ENCODE assay signal across 15 cellular contexts in the genomic region with DNA sequence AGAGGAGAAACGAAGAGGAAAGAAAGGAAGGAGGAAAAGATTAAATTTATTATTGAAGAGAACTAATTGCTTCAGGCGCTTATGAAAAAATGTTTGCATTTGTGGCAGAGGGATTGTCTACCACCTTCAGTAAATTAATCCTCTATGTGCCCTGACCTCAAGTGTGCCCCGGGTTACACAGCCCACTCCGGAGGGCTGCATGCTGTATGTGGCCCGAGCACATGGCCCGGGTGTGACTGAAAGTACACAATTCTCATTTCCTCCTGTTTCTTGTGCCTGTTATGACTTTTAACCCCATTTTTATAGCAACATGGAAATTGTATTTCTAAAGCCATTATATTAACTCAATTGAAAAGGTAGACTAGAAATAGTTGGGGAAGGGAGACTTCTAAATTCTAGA. TPM values are rescaled to one million over a fixed set of nuclear protein-coding genes. Genes with fewer than 3 reads are reported as not detected.
DNase-seq lines count a peak whose midpoint lies in the region; ATAC-seq and TF ChIP-seq lines count a peak whose summit lies in the region.
"Had no signal": no experiment of that assay in that cellular context is flagged by ENCODE, and none has a peak within 500 bp of the region (broad histone marks: within the 10 kb centered on the region; RNA-seq: fewer than 3 reads in every experiment).

No MANE protein-coding gene starts in this region.

- no peaks in the 10 kb centered on the region for H3K27me3 Mint-ChIP-seq in neural progenitor cell (ENCODE audit: insufficient read depth, low read depth)
- no peaks in the 10 kb centered on the region for H3K27me3 Mint-ChIP-seq in activated CD4-positive, alpha-beta memory T cell treated with anti-CD3 and anti-CD28 coated beads, Interleukin-2, amount 10 ng/mL, durations not matched to agents 7 days and 5 days

- peaks cover 65% of the 10 kb centered on the region for H3K79me2 ChIP-seq in fibroblast of lung (ENCODE audit: control insufficient read depth, insufficient read depth, low read length)
- H3K79me2 ChIP-seq in neural progenitor cell (ENCODE audit: low read depth) = peaks cover 100% of the 10 kb centered on the region

- H3K9ac ChIP-seq in BLaER1 = no peak overlapping the region
- H3K9ac ChIP-seq in SK-N-MC (ENCODE audit: insufficient read length) = peak overlapping the region; percentile 17
- no peak overlapping the region for H3K9ac ChIP-seq in fibroblast of lung (ENCODE audit: insufficient read depth, low read length)
- no peak overlapping the region for H3K9ac ChIP-seq in neural progenitor cell

- 54 to 62% methylated on average over 5 to 6 of the region's 6 CpGs for WGBS in gastroesophageal sphincter (ENCODE audit: low coverage in 1 of 2), 2 donors

- no peak for TF ChIP-seq CTCF in fibroblast of lung (conservative IDR thresholded peaks at IDR 0.05 in 1 of 2, IDR thresholded peaks at IDR 0.05 in 1 of 2; ENCODE audit: low read depth in 1 of 2, low read length in 2 of 2)
- TF ChIP-seq CTCF in neural progenitor cell (IDR thresholded peaks at IDR 0.05) = no peak
- no peak for TF ChIP-seq CTCF in gastroesophageal sphincter (IDR thresholded peaks at IDR 0.05)

- no peak overlapping the region for H3K4me3 Mint-ChIP-seq in neural progenitor cell
- no peak overlapping the region for H3K4me3 Mint-ChIP-seq in activated CD4-positive, alpha-beta memory T cell treated with anti-CD3 and anti-CD28 coated beads, Interleukin-2, amount 10 ng/mL, durations not matched to agents 7 days and 5 days

- peak overlapping the region; percentile 5 for H3K27ac Mint-ChIP-seq in neural progenitor cell
- no peak overlapping the region for H3K27ac Mint-ChIP-seq in activated CD4-positive, alpha-beta memory T cell treated with anti-CD3 and anti-CD28 coated beads, Interleukin-2, amount 10 ng/mL, durations not matched to agents 7 days and 5 days

- CTCF ChIA-PET in activated CD4-positive, alpha-beta memory T cell treated with anti-CD3 and anti-CD28 coated beads, Interleukin-2, amount 10 ng/mL, durations not matched to agents 7 days and 5 days (lab: Charles Lee) = no interaction called here

- H3K27me3 ChIP-seq in BLaER1 = no peaks in the 10 kb centered on the region
- no peaks in the 10 kb centered on the region for H3K27me3 ChIP-seq in fibroblast of lung (ENCODE audit: control insufficient read depth, insufficient read depth, low read length)
- H3K27me3 ChIP-seq in neural progenitor cell = no peaks in the 10 kb centered on the region
- no peaks in the 10 kb centered on the region for H3K27me3 ChIP-seq in gastroesophageal sphincter

- no peak for ATAC-seq in gastroesophageal sphincter

- POLR2A ChIA-PET in activated CD4-positive, alpha-beta memory T cell treated with anti-CD3 and anti-CD28 coated beads, Interleukin-2, amount 10 ng/mL, durations not matched to agents 7 days and 5 days (lab: Charles Lee) = no interaction called here

- TF ChIP-seq EP300 in gastroesophageal sphincter (IDR thresholded peaks at IDR 0.05) = no peak

- H2AFZ ChIP-seq in fibroblast of lung (ENCODE audit: low read length) = no peak overlapping the region
- H2AFZ ChIP-seq in neural progenitor cell (replicated peaks) = no peak overlapping the region

- H3K4me1 ChIP-seq in BLaER1 (peaks cover 99% of the 10 kb centered on the region), fibroblast of lung (ENCODE audit: control insufficient read depth, extremely low read depth, insufficient read depth, low read length) (peaks cover 31% of the 10 kb centered on the region), neural progenitor cell (peaks cover 43% of the 10 kb centered on the region), gastroesophageal sphincter (peaks cover 0 to 37% (median 8%) of the 10 kb centered on the region in 3 donors)

- H3K4me1 Mint-ChIP-seq in neural progenitor cell = peaks cover 59% of the 10 kb centered on the region
- peaks cover 22% of the 10 kb centered on the region for H3K4me1 Mint-ChIP-seq in activated CD4-positive, alpha-beta memory T cell treated with anti-CD3 and anti-CD28 coated beads, Interleukin-2, amount 10 ng/mL, durations not matched to agents 7 days and 5 days

- no peaks in the 10 kb centered on the region for H3K9me3 Mint-ChIP-seq in neural progenitor cell
- no peaks in the 10 kb centered on the region for H3K9me3 Mint-ChIP-seq in activated CD4-positive, alpha-beta memory T cell treated with anti-CD3 and anti-CD28 coated beads, Interleukin-2, amount 10 ng/mL, durations not matched to agents 7 days and 5 days

- H3F3A ChIP-seq in neural progenitor cell (ENCODE audit: low read depth) = peaks cover 20% of the 10 kb centered on the region

- TF ChIP-seq POLR2A in gastroesophageal sphincter (IDR thresholded peaks at IDR 0.05) = no peak

- no peak overlapping the region for H3K4me3 ChIP-seq in BLaER1
- H3K4me3 ChIP-seq in SK-N-MC = no peak overlapping the region
- H3K4me3 ChIP-seq in fibroblast of lung (replicated peaks in 1 of 4; ENCODE audit: control extremely low read depth in 1 of 4, insufficient read depth in 1 of 4, low read depth in 3 of 4, low read length in 4 of 4) = no peak overlapping the region
- H3K4me3 ChIP-seq in neural progenitor cell = no peak overlapping the region
- no peak overlapping the region for H3K4me3 ChIP-seq in gastroesophageal sphincter

- DNase-seq in SK-N-MC (ENCODE audit: low read depth, low spot score) (no peak), fibroblast of lung (ENCODE audit: low read depth in 2 of 2) (no peak), neural progenitor cell (ENCODE audit: low spot score) (no peak), cerebellar cortex (ENCODE audit: low spot score) (no peak)
- DNase-seq in NK-92 treated with Interleukin-12 subunit alpha and Interleukin-12 subunit beta, amount 100 ng/mL, for 24 hours (lab: John Stamatoyannopoulos, UW) = no peak
- no peak for DNase-seq in activated CD4-positive, alpha-beta memory T cell treated with anti-CD3 and anti-CD28 coated beads, Interleukin-2, amount 10 ng/mL, durations not matched to agents 7 days and 5 days
- DNase-seq: activated gamma-delta T cell; hippocampal formation; NCI-H2107; NCI-H82; stimulated activated naive CD4-positive, alpha-beta T cell treated with Interleukin-2 at 50 U/mL for 16 hours; T-helper 1 cell; WERI-Rb-1 had no signal

- H3K9me3 ChIP-seq in BLaER1 = no peaks in the 10 kb centered on the region
- no peaks in the 10 kb centered on the region for H3K9me3 ChIP-seq in SK-N-MC (ENCODE audit: low read depth, low read length)
- no peaks in the 10 kb centered on the region for H3K9me3 ChIP-seq in fibroblast of lung (ENCODE audit: control insufficient read depth, insufficient read depth, low read depth, low read length)
- no peaks in the 10 kb centered on the region for H3K9me3 ChIP-seq in neural progenitor cell (ENCODE audit: low read depth)
- no peaks in the 10 kb centered on the region for H3K9me3 ChIP-seq in gastroesophageal sphincter

- H3K27ac ChIP-seq in BLaER1 (no peak overlapping the region), SK-N-MC (peak overlapping the region; percentile 72), fibroblast of lung (ENCODE audit: insufficient read depth, low read length) (peak overlapping the region; percentile 40), neural progenitor cell (peak overlapping the region; percentile 39), gastroesophageal sphincter (no peak overlapping the region)
- H3K27ac ChIP-seq: WERI-Rb-1 had no signal

- H3K4me2 ChIP-seq in BLaER1 (0 out of 2 replicates have a peak overlapping the region, but pooled peaks have one; percentile 15), fibroblast of lung (ENCODE audit: extremely low read depth, insufficient read depth, low read length) (no peak overlapping the region), neural progenitor cell (no peak overlapping the region)

- peaks cover 86% of the 10 kb centered on the region for H3K36me3 ChIP-seq in BLaER1
- H3K36me3 ChIP-seq in SK-N-MC (ENCODE audit: insufficient read depth, low read length) = peaks cover 76% of the 10 kb centered on the region
- H3K36me3 ChIP-seq in fibroblast of lung (ENCODE audit: control insufficient read depth, insufficient read depth, low read length) = no peaks in the 10 kb centered on the region
- peaks cover 5% of the 10 kb centered on the region for H3K36me3 ChIP-seq in neural progenitor cell
- H3K36me3 ChIP-seq in gastroesophageal sphincter = no peaks in the 10 kb centered on the region
- H3K36me3 ChIP-seq: WERI-Rb-1 had no signal

- H3K36me3 Mint-ChIP-seq in neural progenitor cell = peaks cover 34% of the 10 kb centered on the region
- H3K36me3 Mint-ChIP-seq in activated CD4-positive, alpha-beta memory T cell treated with anti-CD3 and anti-CD28 coated beads, Interleukin-2, amount 10 ng/mL, durations not matched to agents 7 days and 5 days (ENCODE audit: low read depth) = peaks cover 7% of the 10 kb centered on the region

- H4K20me1 ChIP-seq in BLaER1 (peaks cover 100% of the 10 kb centered on the region), fibroblast of lung (ENCODE audit: control insufficient read depth, extremely low read depth, insufficient read depth, low read length) (no peaks in the 10 kb centered on the region), neural progenitor cell (ENCODE audit: low read depth) (peaks cover 84% of the 10 kb centered on the region)

RNA-seq across cellular contexts. Expression of gene ZEB2, which starts 38.8 kb away (rescaled TPM):
- 68.8 and 91.0 TPM in 2 replicates for total RNA-seq in fibroblast of lung
- polyA plus RNA-seq in fibroblast of lung = 62.7 and 130 TPM in 2 replicates
- 35.8 and 75.9 TPM in 2 replicates for polyA plus RNA-seq in fibroblast of lung (2012)
- polyA minus RNA-seq in fibroblast of lung (ENCODE audit: low replicate concordance) = 89.0 and 128 TPM in 2 replicates
- 72.9 and 106 TPM in 2 replicates for total RNA-seq in neural progenitor cell (ENCODE audit: low replicate concordance)
- 10 to 100 TPM; 19.4 to 20.6 TPM for total RNA-seq in activated CD4-positive, alpha-beta memory T cell treated with anti-CD3 and anti-CD28 coated beads, Interleukin-2, amount 10 ng/mL, durations not matched to agents 7 days and 5 days
- 10 to 100 TPM; 42.3 to 95.7 (median 53.8) TPM for total RNA-seq in gastroesophageal sphincter

Comparison
In these comparisons a context has a peak if more than half of its experiments do, and no peak if none do; other contexts are left out.
1. H3K27ac ChIP-seq: peak in SK-N-MC (single experiment), fibroblast of lung (single experiment) and neural progenitor cell (single experiment); none in BLaER1 (single experiment) and gastroesophageal sphincter (0 of 4).